In the genomic region with DNA sequence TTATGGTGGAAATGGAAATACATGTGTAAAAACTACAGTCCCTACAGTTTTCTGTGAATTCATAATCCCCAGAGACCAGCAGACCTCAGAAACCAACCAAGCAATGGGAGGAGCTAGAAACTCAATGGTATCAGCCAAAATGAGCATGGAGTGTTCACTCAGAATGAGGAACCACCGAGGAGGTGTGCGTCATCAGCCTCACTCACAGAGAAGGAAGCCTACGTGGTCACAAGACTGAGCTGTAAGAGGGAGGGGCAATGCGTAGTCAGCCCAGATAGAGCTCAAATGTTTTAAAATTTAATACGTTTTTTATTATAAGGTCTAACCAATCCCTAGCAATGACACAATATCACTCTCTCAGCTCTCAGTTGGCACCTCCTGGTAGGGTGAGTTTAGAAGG, we compare ENCODE assay signal across 9 cellular contexts. TPM values are rescaled to one million over a fixed set of nuclear protein-coding genes. Genes with fewer than 3 reads are reported as not detected.
DNase-seq lines count a peak whose midpoint lies in the region; ATAC-seq, FAIRE-seq and TF ChIP-seq lines count a peak whose summit lies in the region.
"Had no signal": no experiment of that assay in that cellular context is flagged by ENCODE, and none has a peak within 500 bp of the region (broad histone marks: within the 10 kb centered on the region; RNA-seq: fewer than 3 reads in every experiment).

No MANE protein-coding gene starts in this region.

- FAIRE-seq in H54 (lab: Jason Lieb, UNC), result no peak
- FAIRE-seq: colon had no signal

- H3K36me3 ChIP-seq in colonic mucosa (no peaks in the 10 kb centered on the region), spleen (no peaks in the 10 kb centered on the region)

- H3K4me3 ChIP-seq in NB4 (ENCODE audit: low read depth, low read length) (no peak overlapping the region), colonic mucosa (no peak overlapping the region), spleen (no peak overlapping the region)

- H3K27me3 ChIP-seq in colonic mucosa (no peaks in the 10 kb centered on the region), spleen (replicated peaks in 1 of 7) (no peaks in the 10 kb centered on the region)

- H3K4me1 ChIP-seq in colonic mucosa (no peaks in the 10 kb centered on the region), spleen (peaks cover 0 to 4% (median 0%) of the 10 kb centered on the region in 6 donors)

- H3K27ac ChIP-seq in colonic mucosa (no peak overlapping the region), spleen (peak overlapping the region in 4 of 8 donors; percentile 22 to 68 (median 58))

- H3K9me3 ChIP-seq in colonic mucosa (no peaks in the 10 kb centered on the region), spleen (no peaks in the 10 kb centered on the region)

- TF ChIP-seq CTCF in NB4 (IDR thresholded peaks at IDR 0.05; ENCODE audit: low read depth, low read length), result no peak
- TF ChIP-seq CTCF in colonic mucosa (IDR thresholded peaks at IDR 0.05), result no peak
- TF ChIP-seq CTCF in spleen (IDR thresholded peaks at IDR 0.05 in 8 of 11, conservative IDR thresholded peaks at IDR 0.05 in 3 of 11), result no peak

- TF ChIP-seq POLR2A in NB4 (IDR thresholded peaks at IDR 0.05; ENCODE audit: extremely low read depth, insufficient read length) (no peak), spleen (IDR thresholded peaks at IDR 0.05) (no peak), H54 (IDR thresholded peaks at IDR 0.05; ENCODE audit: low read depth, low read length) (no peak)

- no peak overlapping the region for H3K9ac ChIP-seq in colonic mucosa (ENCODE audit: low read depth in 2 of 2, low read length in 2 of 2)

- peak; percentile 99 for DNase-seq in NB4 (ENCODE audit: low read depth)
- DNase-seq in colonic mucosa, result peak; percentile 31
- DNase-seq in spleen, result peak; percentile 90
- DNase-seq in 8988T, result no peak
- no peak for DNase-seq in COLO668 (lab: John Stamatoyannopoulos, UW; ENCODE audit: unreplicated experiment)
- no peak for DNase-seq in H54 (ENCODE audit: insufficient read length, low spot score)

- intact Hi-C loops in colonic mucosa (cut with DNase I), result no loop called here
- intact Hi-C loops in spleen (cut with DNase I; ENCODE audit: low total_unique reads), result no loop called here

- ATAC-seq in GM18502 (IDR thresholded peaks at IDR 0.05; ENCODE audit: poor library complexity, unreplicated experiment), result peak; percentile 94
- ATAC-seq in HG02588 (IDR thresholded peaks at IDR 0.05; ENCODE audit: unreplicated experiment), result peak; percentile 70

- 17 to 60% (median 34%) methylated on average over 5 of the region's 5 CpGs for WGBS in spleen, 5 donors

RNA-seq across cellular contexts. Expression of a gene that starts 17.4 kb away (rescaled TPM):
- total RNA-seq in colonic mucosa (under 1 TPM; 0.20 to 0.35 TPM), spleen (1 to 10 TPM in 4 of 7 donors, under 1 TPM in 3; 0.57 to 1.9 (median 1.2) TPM)
- under 1 TPM; 0.21 to 0.76 (median 0.38) TPM for polyA plus RNA-seq in spleen

RNA-seq across cellular contexts. Expression of a gene that starts 31.9 kb away (rescaled TPM):
- total RNA-seq in colonic mucosa (10 to 100 TPM; 49.9 to 53.7 TPM), spleen (10 to 100 TPM; 31.4 to 39.9 (median 33.6) TPM)
- polyA plus RNA-seq in spleen, result 10 to 100 TPM; 41.5 to 47.7 (median 44.2) TPM

Comparison
In these comparisons a context has a peak if more than half of its experiments do, and no peak if none do; other contexts are left out.
1. DNase-seq: peak in NB4 (single experiment), colonic mucosa (single experiment) and spleen (single experiment); none in 8988T (single experiment), COLO668 (single experiment) and H54 (single experiment).